1 cellular context compared by ENCODE assay signal in the genomic region with DNA sequence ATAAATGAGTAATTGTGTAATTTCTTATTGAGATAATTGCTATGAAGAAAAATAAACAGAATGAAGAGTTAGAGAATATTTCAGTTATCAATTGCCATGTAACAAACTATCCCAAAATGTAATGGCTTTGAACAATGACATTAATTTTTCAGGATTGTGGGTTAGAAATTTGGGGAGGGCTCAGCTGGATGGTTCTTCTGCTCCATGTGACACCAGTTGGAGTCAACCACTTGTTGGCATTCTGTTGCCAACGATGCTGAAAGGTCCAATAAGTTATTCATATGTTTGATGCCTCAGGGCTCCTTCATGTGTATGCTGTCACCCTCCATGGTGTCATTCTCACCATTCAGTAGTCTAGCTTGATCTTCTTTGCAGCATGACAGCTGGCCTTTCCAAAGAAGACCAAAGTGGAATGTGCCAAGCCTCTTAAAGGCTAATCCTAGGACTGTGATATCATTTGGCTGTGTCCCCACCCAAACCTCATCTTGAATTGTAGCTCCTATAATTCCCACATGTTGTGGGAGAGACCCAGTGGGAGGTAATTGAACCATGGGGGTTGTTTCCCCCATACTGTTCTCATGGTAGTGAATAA.
TF ChIP-seq lines count a peak whose summit lies in the region.

No MANE protein-coding gene starts in this region.

TF ChIP-seq in HepG2, 621 proteins besides CTCF, POLR2A, EP300 and RAD21 (continued from another document):
- no peak for TF ChIP-seq ZNF225 (CRISPR knock-in tag; IDR thresholded peaks at IDR 0.05)
- no peak for TF ChIP-seq SKI (IDR thresholded peaks at IDR 0.05; ENCODE audit: partially characterized antibody)
- no peak for TF ChIP-seq KAT7 (CRISPR knock-in tag; IDR thresholded peaks at IDR 0.05; ENCODE audit: borderline replicate concordance)
- TF ChIP-seq SP2 (CRISPR knock-in tag; IDR thresholded peaks at IDR 0.05): no peak
- no peak for TF ChIP-seq ZNF382 (CRISPR knock-in tag; IDR thresholded peaks at IDR 0.05; ENCODE audit: borderline replicate concordance)
- TF ChIP-seq ZNF331 (CRISPR knock-in tag; IDR thresholded peaks at IDR 0.05): peak; percentile 99
- TF ChIP-seq, protein P1, sequence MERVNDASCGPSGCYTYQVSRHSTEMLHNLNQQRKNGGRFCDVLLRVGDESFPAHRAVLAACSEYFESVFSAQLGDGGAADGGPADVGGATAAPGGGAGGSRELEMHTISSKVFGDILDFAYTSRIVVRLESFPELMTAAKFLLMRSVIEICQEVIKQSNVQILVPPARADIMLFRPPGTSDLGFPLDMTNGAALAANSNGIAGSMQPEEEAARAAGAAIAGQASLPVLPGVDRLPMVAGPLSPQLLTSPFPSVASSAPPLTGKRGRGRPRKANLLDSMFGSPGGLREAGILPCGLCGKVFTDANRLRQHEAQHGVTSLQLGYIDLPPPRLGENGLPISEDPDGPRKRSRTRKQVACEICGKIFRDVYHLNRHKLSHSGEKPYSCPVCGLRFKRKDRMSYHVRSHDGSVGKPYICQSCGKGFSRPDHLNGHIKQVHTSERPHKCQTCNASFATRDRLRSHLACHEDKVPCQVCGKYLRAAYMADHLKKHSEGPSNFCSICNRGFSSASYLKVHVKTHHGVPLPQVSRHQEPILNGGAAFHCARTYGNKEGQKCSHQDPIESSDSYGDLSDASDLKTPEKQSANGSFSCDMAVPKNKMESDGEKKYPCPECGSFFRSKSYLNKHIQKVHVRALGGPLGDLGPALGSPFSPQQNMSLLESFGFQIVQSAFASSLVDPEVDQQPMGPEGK (CRISPR knock-in tag; IDR thresholded peaks at IDR 0.05): no peak
